In the genomic region with DNA sequence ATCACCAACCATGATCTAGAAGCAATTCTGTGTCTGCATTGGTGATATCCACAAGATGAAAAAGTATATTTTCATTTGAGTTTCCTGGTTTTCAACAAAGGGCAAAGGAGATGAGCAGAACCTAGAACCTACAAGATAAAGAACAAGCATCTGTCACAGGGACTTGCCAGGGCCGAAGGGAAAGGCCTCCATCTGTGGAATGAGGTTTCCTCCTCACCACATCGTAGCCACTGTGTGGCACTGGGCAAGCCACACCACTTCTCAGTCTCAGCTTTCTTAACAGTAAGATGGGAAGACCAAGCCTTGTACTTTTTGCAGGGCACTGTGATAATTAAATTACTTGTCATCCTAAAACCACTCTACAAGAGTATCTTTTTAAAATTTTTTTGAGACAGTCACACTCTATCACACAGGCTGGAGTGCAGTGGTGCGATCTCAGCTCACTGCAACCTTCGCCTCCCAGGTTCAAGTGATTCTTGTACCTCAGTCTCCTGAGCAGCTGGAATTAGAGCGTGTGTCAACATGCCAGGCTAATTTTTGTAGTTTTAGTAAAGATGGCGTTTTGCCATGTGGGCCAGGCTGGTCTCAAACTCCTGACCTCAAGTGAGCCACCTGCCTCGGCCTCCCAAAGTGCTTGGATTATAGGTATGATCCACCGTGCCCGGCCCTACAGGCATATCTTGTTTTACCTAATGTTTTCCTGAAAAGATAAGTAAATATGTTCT, we compare ENCODE assay signal across 17 cellular contexts. TPM values are rescaled to one million over a fixed set of nuclear protein-coding genes. Genes with fewer than 3 reads are reported as not detected.
A peak's percentile ranks its signal among the peaks of the same experiment; 100 is the strongest.
DNase-seq lines count a peak whose midpoint lies in the region; ATAC-seq, FAIRE-seq and TF ChIP-seq lines count a peak whose summit lies in the region.
"Had no signal": no experiment of that assay in that cellular context is flagged by ENCODE, and none has a peak within 500 bp of the region (broad histone marks: within the 10 kb centered on the region; RNA-seq: fewer than 3 reads in every experiment).

No MANE protein-coding gene starts in this region.

- H2AK5ac ChIP-seq in mesenchymal stem cell (ENCODE audit: low read length, severe bottlenecking), result no peak overlapping the region

- no peak overlapping the region for H2BK120ac ChIP-seq in mesenchymal stem cell (ENCODE audit: low read depth, low read length)

- no peak for ATAC-seq in activated T-cell treated with anti-CD3 and anti-CD28 coated beads, Interleukin-2, amount 50 U/mL, for 72 hours (replicated peaks in 1 of 2)
- no peak for ATAC-seq in activated CD4-positive, CD25-positive, alpha-beta regulatory T cell treated with anti-CD3 and anti-CD28 coated beads, Interleukin-2, amount 50 U/mL, for 24 hours
- ATAC-seq: CD8-positive, alpha-beta T cell; HepG2 had no signal

- no peaks in the 10 kb centered on the region for H3K9me3 ChIP-seq in mesenchymal stem cell (ENCODE audit: control insufficient read depth, low read length)
- H3K9me3 ChIP-seq: Caco-2 had no signal

- H3K4ac ChIP-seq in mesenchymal stem cell (ENCODE audit: low read depth in 1 of 2, low read length in 2 of 2), result no peak overlapping the region

- H3K27me3 ChIP-seq in bronchial epithelial cell (ENCODE audit: control insufficient read depth, insufficient read depth, low read length) (no peaks in the 10 kb centered on the region), mesenchymal stem cell (ENCODE audit: control insufficient read depth in 1 of 2, insufficient read depth in 1 of 2, low read length in 2 of 2) (no peaks in the 10 kb centered on the region)

- H3K14ac ChIP-seq in mesenchymal stem cell (ENCODE audit: low read length in 2 of 2), result no peak overlapping the region

- H3K36me3 ChIP-seq in bronchial epithelial cell (ENCODE audit: control insufficient read depth, insufficient read depth, low read length), result no peaks in the 10 kb centered on the region
- H3K36me3 ChIP-seq in mesenchymal stem cell (ENCODE audit: control insufficient read depth in 1 of 2, insufficient read depth in 2 of 2, low read depth in 1 of 2, low read length in 2 of 2), result no peaks in the 10 kb centered on the region

- H3K4me2 ChIP-seq in mesenchymal stem cell (ENCODE audit: low read length, poor library complexity, severe bottlenecking), result no peak overlapping the region

- H2AFZ ChIP-seq in mesenchymal stem cell (ENCODE audit: low read depth, low read length), result no peak overlapping the region

- H3K4me3 Mint-ChIP-seq in activated T-cell treated with anti-CD3 and anti-CD28 coated beads, Interleukin-2, amount 50 U/mL, for 72 hours, result no peak overlapping the region
- H3K4me3 Mint-ChIP-seq: CD14-positive monocyte; CD8-positive, alpha-beta T cell; HFFc6 had no signal

- DNase-seq in DMS 273 (lab: John Stamatoyannopoulos, UW; ENCODE audit: unreplicated experiment) (peak; percentile 9), DMS 273 treated with DMSO at 0.1 percent for 48 hours (lab: John Stamatoyannopoulos, UW) (no peak), GM12865 (ENCODE audit: low read depth) (peak; percentile 31), bronchial epithelial cell (ENCODE audit: low read depth) (peak; percentile 19), mesenchymal stem cell (no peak)
- no peak for DNase-seq in activated T-cell treated with anti-CD3 and anti-CD28 coated beads, Interleukin-2, amount 50 U/mL, for 72 hours
- DNase-seq: Caco-2; CD8-positive, alpha-beta T cell; EL; HCEC 1CT; HFFc6 had no signal

- no peaks in the 10 kb centered on the region for H3K36me3 Mint-ChIP-seq in activated T-cell treated with anti-CD3 and anti-CD28 coated beads, Interleukin-2, amount 50 U/mL, for 72 hours (ENCODE audit: insufficient read depth in 2 of 2)
- H3K36me3 Mint-ChIP-seq: CD8-positive, alpha-beta T cell had no signal

- no peak overlapping the region for H3K23ac ChIP-seq in mesenchymal stem cell (ENCODE audit: low read length in 2 of 2)

- H3K27me3 Mint-ChIP-seq in activated T-cell treated with anti-CD3 and anti-CD28 coated beads, Interleukin-2, amount 50 U/mL, for 72 hours (ENCODE audit: low read depth), result peaks cover 16% of the 10 kb centered on the region

- no peaks in the 10 kb centered on the region for H3K9me3 Mint-ChIP-seq in activated T-cell treated with anti-CD3 and anti-CD28 coated beads, Interleukin-2, amount 50 U/mL, for 72 hours
- H3K9me3 Mint-ChIP-seq: CD14-positive monocyte; CD8-positive, alpha-beta T cell; HFFc6 had no signal

- no peak overlapping the region for H3K18ac ChIP-seq in mesenchymal stem cell (ENCODE audit: low read depth in 1 of 2, low read length in 2 of 2)

- FAIRE-seq in bronchial epithelial cell (lab: Jason Lieb, UNC), result no peak
- FAIRE-seq: G401.6, HepG2, HTR-8/SVneo had no signal

- H3K4me1 ChIP-seq in mesenchymal stem cell (ENCODE audit: control insufficient read depth, insufficient read depth, low read depth, low read length), result peaks cover 7% of the 10 kb centered on the region

- no peak overlapping the region for H3K27ac ChIP-seq in mesenchymal stem cell (ENCODE audit: low read length, poor library complexity, severe bottlenecking)
- H3K27ac ChIP-seq: 22Rv1 had no signal

- no peak overlapping the region for H2BK15ac ChIP-seq in mesenchymal stem cell (ENCODE audit: low read depth, poor library complexity, severe bottlenecking)

- no peak overlapping the region for H2BK12ac ChIP-seq in mesenchymal stem cell (ENCODE audit: low read length in 2 of 2)

- no peaks in the 10 kb centered on the region for H3K4me1 Mint-ChIP-seq in activated T-cell treated with anti-CD3 and anti-CD28 coated beads, Interleukin-2, amount 50 U/mL, for 72 hours (ENCODE audit: low read depth)

- no peak overlapping the region for H2BK5ac ChIP-seq in mesenchymal stem cell (ENCODE audit: low read depth, low read length, poor library complexity, severe bottlenecking)

- peaks cover 44% of the 10 kb centered on the region for H3K79me1 ChIP-seq in mesenchymal stem cell (replicated peaks; ENCODE audit: low read length, poor library complexity, severe bottlenecking)

- H3K27ac Mint-ChIP-seq in activated T-cell treated with anti-CD3 and anti-CD28 coated beads, Interleukin-2, amount 50 U/mL, for 72 hours, result no peak overlapping the region
- H3K27ac Mint-ChIP-seq: CD8-positive, alpha-beta T cell; HFFc6 had no signal

- no peak overlapping the region for H3K4me3 ChIP-seq in GM12865 (ENCODE audit: low read depth, low read length)
- no peak overlapping the region for H3K4me3 ChIP-seq in bronchial epithelial cell (ENCODE audit: low read depth, low read length)
- H3K4me3 ChIP-seq in mesenchymal stem cell (ENCODE audit: insufficient read depth in 1 of 2, low read depth in 1 of 2, low read length in 2 of 2), result no peak overlapping the region

- no peak overlapping the region for H4K8ac ChIP-seq in mesenchymal stem cell (ENCODE audit: low read length)

- H4K91ac ChIP-seq in mesenchymal stem cell (ENCODE audit: low read length), result no peak overlapping the region

- WGBS in mesenchymal stem cell, result 100% methylated on average over 7 of the region's 9 CpGs

- TF ChIP-seq CTCF in GM12865 (IDR thresholded peaks at IDR 0.05; ENCODE audit: insufficient read depth, low read depth, low read length, missing control alignments) (no peak), bronchial epithelial cell (IDR thresholded peaks at IDR 0.05; ENCODE audit: insufficient read depth, low read length, severe bottlenecking) (no peak)

- no peak overlapping the region for H3K9ac ChIP-seq in mesenchymal stem cell (ENCODE audit: low read length)

RNA-seq across cellular contexts. Expression of a gene that starts 45.8 kb away (rescaled TPM):
- total RNA-seq in bronchial epithelial cell, result 12.4 and 22.3 TPM in 2 replicates
- polyA plus RNA-seq in mesenchymal stem cell (2013, experiment 1 of 2), result 12.4 TPM
- 12.3 TPM for polyA plus RNA-seq in mesenchymal stem cell (2013, experiment 2 of 2)
- 1 to 10 TPM; 4.0 to 5.2 TPM for total RNA-seq in activated T-cell treated with anti-CD3 and anti-CD28 coated beads, Interleukin-2, amount 50 U/mL, for 72 hours

Comparison
In these comparisons a context has a peak if more than half of its experiments do, and no peak if none do; other contexts are left out.
1. DNase-seq: peak in DMS 273 (single experiment), GM12865 (single experiment) and bronchial epithelial cell (single experiment); none in DMS 273 treated with DMSO at 0.1 percent for 48 hours (single experiment), mesenchymal stem cell (single experiment) and activated T-cell treated with anti-CD3 and anti-CD28 coated beads, Interleukin-2, amount 50 U/mL, for 72 hours (0 of 2).